Comparison of ENCODE assay signal across 8 cellular contexts in genomic region chr9:105243935-105244273, GRCh38. TPM values are rescaled to one million over a fixed set of nuclear protein-coding genes. Genes with fewer than 3 reads are reported as not detected.
DNase-seq lines count a peak whose midpoint lies in the region; ATAC-seq, FAIRE-seq and TF ChIP-seq lines count a peak whose summit lies in the region.

No MANE protein-coding gene starts in this region.

- H3K4me1 Mint-ChIP-seq in T-helper 17 cell, result peaks cover 21% of the 10 kb centered on the region

- no peaks in the 10 kb centered on the region for H3K36me3 ChIP-seq in sigmoid colon

- no peak for DNase-seq in GM12891 (ENCODE audit: insufficient read length, low spot score)
- DNase-seq in T-helper 17 cell, result no peak
- DNase-seq in fibroblast of the aortic adventitia (ENCODE audit: low read depth), result no peak
- no peak for DNase-seq in sigmoid colon
- no peak for DNase-seq in SK-N-DZ (ENCODE audit: low spot score)
- no peak for DNase-seq in head of caudate nucleus
- no peak for DNase-seq in activated CD4-positive, CD25-positive, alpha-beta regulatory T cell (lab: John Stamatoyannopoulos, UW)

- H3K4me1 ChIP-seq in sigmoid colon, result peaks cover 0 to 31% (median 18%) of the 10 kb centered on the region in 4 donors

- H3K27me3 ChIP-seq in sigmoid colon, result no peaks in the 10 kb centered on the region

- H3K36me3 Mint-ChIP-seq in T-helper 17 cell (ENCODE audit: low read depth), result no peaks in the 10 kb centered on the region

- peak; percentile 9 for FAIRE-seq in GM12891 (lab: Jason Lieb, UNC)

- H3K4me3 ChIP-seq in fibroblast of the aortic adventitia (ENCODE audit: low read depth, low read length) (peak overlapping the region; percentile 82), sigmoid colon (peak overlapping the region; percentile 72 to 92 (median 84))

- H3K9me3 ChIP-seq in T-helper 17 cell (ENCODE audit: control insufficient read depth, low read length, poor library complexity, severe bottlenecking), result no peaks in the 10 kb centered on the region
- no peaks in the 10 kb centered on the region for H3K9me3 ChIP-seq in sigmoid colon

- 12 to 17% methylated on average over 9 of the region's 9 CpGs for WGBS in sigmoid colon, 2 donors

- peak overlapping the region; percentile 90 for H3K4me3 Mint-ChIP-seq in T-helper 17 cell

- H3K27ac Mint-ChIP-seq in T-helper 17 cell, result peak overlapping the region; percentile 86

- TF ChIP-seq POLR2A in GM12891 (IDR thresholded peaks at IDR 0.05; ENCODE audit: low read depth, low read length) (no peak), sigmoid colon (IDR thresholded peaks at IDR 0.05) (no peak)

- H3K27ac ChIP-seq in sigmoid colon, result peak overlapping the region; percentile 78 to 84 (median 82)

- no peak for TF ChIP-seq CTCF in fibroblast of the aortic adventitia (IDR thresholded peaks at IDR 0.05; ENCODE audit: insufficient read depth, low read length)
- no peak for TF ChIP-seq CTCF in sigmoid colon (IDR thresholded peaks at IDR 0.05)

- peaks cover 30% of the 10 kb centered on the region for H3K27me3 Mint-ChIP-seq in T-helper 17 cell

- no peak for TF ChIP-seq EP300 in sigmoid colon (IDR thresholded peaks at IDR 0.05)

- no peak for ATAC-seq in T-helper 17 cell
- ATAC-seq in GM21825 (IDR thresholded peaks at IDR 0.05; ENCODE audit: unreplicated experiment), result no peak

- intact Hi-C loops in sigmoid colon (cut with DNase I), result loop anchor here (1.0 to 10.0 kb wide), 6 partner anchors 87 to 379 kb away; partner anchors contain the start of gene ABCA1
- intact Hi-C loops in head of caudate nucleus (cut with DNase I), result loop anchor here (5.0 to 10.0 kb wide), 4 partner anchors 53 to 319 kb away; partner anchors contain the start of gene ABCA1

TF ChIP-seq in GM12891, 5 proteins besides CTCF, POLR2A, EP300 and RAD21:
- TF ChIP-seq POLR2AphosphoS5 (IDR thresholded peaks at IDR 0.05; ENCODE audit: low read depth, low read length), result no peak
- no peak for TF ChIP-seq SPI1 (IDR thresholded peaks at IDR 0.05; ENCODE audit: low read depth, low read length)
- no peak for TF ChIP-seq POU2F2 (IDR thresholded peaks at IDR 0.05; ENCODE audit: low read depth, low read length)
- no peak for TF ChIP-seq TAF1 (IDR thresholded peaks at IDR 0.05; ENCODE audit: low read depth, low read length)
- no peak for TF ChIP-seq PAX5 (IDR thresholded peaks at IDR 0.05; ENCODE audit: insufficient read depth, low read length, severe bottlenecking)

RNA-seq across cellular contexts. Expression of gene SLC44A1, which starts 0.5 kb away (rescaled TPM):
- 2.4 TPM for polyA plus RNA-seq in GM12891 (2012; ENCODE audit: low read depth, missing spikeins)
- total RNA-seq in T-helper 17 cell (10 to 100 TPM; 11.8 to 14.9 TPM), fibroblast of the aortic adventitia (ENCODE audit: low replicate concordance) (44.1 and 60.5 TPM in 2 replicates), sigmoid colon (10 to 100 TPM; 19.7 to 35.4 (median 26.0) TPM)
- polyA plus RNA-seq in sigmoid colon, result 10 to 100 TPM; 11.4 to 27.0 (median 12.3) TPM
- polyA plus RNA-seq in SK-N-DZ (2014; cell fraction: cytosol; rRNA removed), result 10.1 and 11.4 TPM in 2 replicates
- polyA plus RNA-seq in SK-N-DZ (2014; cell fraction: nucleus; rRNA removed), result 3.4 and 5.2 TPM in 2 replicates
